24 cellular contexts compared by ENCODE assay signal in the genomic region with DNA sequence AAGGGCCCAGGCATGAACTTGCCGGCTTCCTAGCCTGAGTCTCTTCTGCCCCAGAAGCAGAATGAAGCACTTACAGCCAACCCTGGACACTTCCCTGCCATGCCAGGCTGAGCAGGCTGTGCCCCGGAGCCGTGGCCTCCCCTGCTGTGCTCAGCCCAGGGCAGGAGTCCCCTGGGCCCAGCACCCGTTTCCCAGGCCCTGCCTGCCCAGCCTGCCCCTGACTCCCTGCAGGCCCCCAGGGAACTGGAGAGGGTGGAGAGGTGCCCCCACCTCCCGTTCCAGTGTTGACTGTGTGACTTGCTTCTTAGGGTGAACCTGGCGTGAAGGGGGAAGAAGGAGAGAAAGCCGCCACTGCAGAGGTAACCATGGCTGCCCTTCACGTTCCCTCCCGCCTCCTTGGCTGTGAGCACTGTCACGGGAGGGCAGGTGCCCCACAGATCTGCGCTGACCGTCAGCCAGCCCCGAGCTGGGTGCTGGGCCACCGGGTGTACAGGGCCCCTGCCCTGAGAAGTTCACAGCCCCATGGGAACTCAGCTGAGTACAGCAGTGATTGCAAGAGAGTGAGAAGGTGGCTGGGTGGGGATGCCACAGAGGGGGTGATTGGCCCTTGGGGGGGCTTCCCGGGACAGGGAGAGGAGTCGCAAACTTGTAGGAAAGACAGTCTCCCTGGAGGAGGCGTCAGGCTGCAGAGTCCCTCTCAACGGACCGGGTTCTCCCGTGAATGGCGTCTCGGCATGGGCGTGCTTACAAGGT.
DNase-seq lines count a peak whose midpoint lies in the region; ATAC-seq, FAIRE-seq and TF ChIP-seq lines count a peak whose summit lies in the region.
"Had no signal": no experiment of that assay in that cellular context is flagged by ENCODE, and none has a peak within 500 bp of the region (broad histone marks: within the 10 kb centered on the region; RNA-seq: fewer than 3 reads in every experiment).

No MANE protein-coding gene starts in this region.

- H3K27ac ChIP-seq in right lobe of liver (no peak overlapping the region), HepG2 (ENCODE audit: extremely low read length, insufficient read depth, low read length) (no peak overlapping the region), Panc1 (ENCODE audit: low read length) (no peak overlapping the region)
- H3K27ac ChIP-seq: adrenal gland, ovary, right atrium auricular region had no signal

- intact Hi-C loops in right lobe of liver (cut with DNase I), result loop anchor here in 1 of 2 donors (10.0 kb wide), 1 partner anchor 112 kb away; no protein-coding TSS in a partner anchor
- intact Hi-C loops in HepG2 (cut with micrococcal nuclease; ENCODE audit: unreplicated experiment), result no loop called here
- intact Hi-C loops in Panc1 (cut with micrococcal nuclease; ENCODE audit: unreplicated experiment), result no loop called here
- intact Hi-C loops in activated CD4-positive, alpha-beta T cell treated with anti-CD3 and anti-CD28 coated beads, Interleukin-2, amount 10 ng/mL, durations not matched to agents 24 days and 14 days (cut with micrococcal nuclease), result no loop called here

- TF ChIP-seq EP300 in HepG2 (IDR thresholded peaks at IDR 0.05; ENCODE audit: low read depth in 2 of 2, low read length in 2 of 2) (no peak), HepG2 (CRISPR knock-in tag; IDR thresholded peaks at IDR 0.05; ENCODE audit: borderline replicate concordance) (no peak)

- H3K27ac Mint-ChIP-seq in nephron progenitor cell (peak overlapping the region; percentile 85), osteocyte (ENCODE audit: unreplicated experiment) (no peak overlapping the region)
- H3K27ac Mint-ChIP-seq in activated CD4-positive, alpha-beta T cell treated with anti-CD3 and anti-CD28 coated beads, Interleukin-2, amount 10 ng/mL, durations not matched to agents 24 days and 14 days, result no peak overlapping the region
- no peak overlapping the region for H3K27ac Mint-ChIP-seq in activated naive CD8-positive, alpha-beta T cell treated with anti-CD3 and anti-CD28 coated beads for 36 hours
- H3K27ac Mint-ChIP-seq: activated CD4-positive, alpha-beta T cell treated with anti-CD3 and anti-CD28 coated beads for 36 hours; CD4-positive, alpha-beta memory T cell; memory B cell; T-cell had no signal

- H4K20me1 ChIP-seq in HepG2 (ENCODE audit: insufficient read depth, low read length), result no peaks in the 10 kb centered on the region

- H3K9me3 ChIP-seq in right lobe of liver (no peaks in the 10 kb centered on the region), HepG2 (ENCODE audit: low read length) (no peaks in the 10 kb centered on the region), Panc1 (ENCODE audit: control insufficient read depth, insufficient read depth, low read depth, low read length) (no peaks in the 10 kb centered on the region)
- H3K9me3 ChIP-seq: adrenal gland, ovary, right atrium auricular region had no signal

- TF ChIP-seq POLR2A in right lobe of liver (IDR thresholded peaks at IDR 0.05) (no peak), HepG2 (IDR thresholded peaks at IDR 0.05; ENCODE audit: insufficient read depth in 1 of 2, low read depth in 2 of 2, low read length in 2 of 2) (no peak)

- H3K4me1 Mint-ChIP-seq in nephron progenitor cell (no peaks in the 10 kb centered on the region), osteocyte (ENCODE audit: unreplicated experiment) (peaks cover 2% of the 10 kb centered on the region)
- H3K4me1 Mint-ChIP-seq in activated CD4-positive, alpha-beta T cell treated with anti-CD3 and anti-CD28 coated beads, Interleukin-2, amount 10 ng/mL, durations not matched to agents 24 days and 14 days, result no peaks in the 10 kb centered on the region
- H3K4me1 Mint-ChIP-seq in activated naive CD8-positive, alpha-beta T cell treated with anti-CD3 and anti-CD28 coated beads for 36 hours, result no peaks in the 10 kb centered on the region
- H3K4me1 Mint-ChIP-seq: activated CD4-positive, alpha-beta T cell treated with anti-CD3 and anti-CD28 coated beads for 36 hours; T-cell had no signal

- H3K4me2 ChIP-seq in HepG2 (ENCODE audit: low read depth, low read length), result no peak overlapping the region

- H3K36me3 Mint-ChIP-seq in nephron progenitor cell (ENCODE audit: low read depth) (peaks cover 44% of the 10 kb centered on the region), osteocyte (ENCODE audit: unreplicated experiment) (peaks cover 4% of the 10 kb centered on the region)
- no peaks in the 10 kb centered on the region for H3K36me3 Mint-ChIP-seq in activated CD4-positive, alpha-beta T cell treated with anti-CD3 and anti-CD28 coated beads, Interleukin-2, amount 10 ng/mL, durations not matched to agents 24 days and 14 days (ENCODE audit: low read depth)
- H3K36me3 Mint-ChIP-seq in activated naive CD8-positive, alpha-beta T cell treated with anti-CD3 and anti-CD28 coated beads for 36 hours, result no peaks in the 10 kb centered on the region
- H3K36me3 Mint-ChIP-seq: CD4-positive, alpha-beta memory T cell; naive B cell; T-cell had no signal

- H3K4me1 ChIP-seq in right lobe of liver (no peaks in the 10 kb centered on the region), HepG2 (ENCODE audit: insufficient read depth, low read length) (0 out of 2 replicates have a peak, but pooled peaks cover 5% of the 10 kb centered on the region), Panc1 (ENCODE audit: control insufficient read depth, insufficient read depth, low read length) (no peaks in the 10 kb centered on the region)
- H3K4me1 ChIP-seq: adrenal gland, right atrium auricular region had no signal

- no peak for FAIRE-seq in HepG2 (lab: Jason Lieb, UNC)
- FAIRE-seq: TTC549 had no signal

- BruUV-seq in HepG2 (replicated peaks; lab: Mats Ljungman, UMichigan) (no TSS peak), Panc1 (replicated peaks; lab: Mats Ljungman, UMichigan) (no TSS peak)

- CTCF ChIA-PET in HepG2 (lab: Yijun Ruan, JAX; ENCODE audit: low intra/inter-chr PET ratio, low total read pairs) (no interaction called here), Panc1 (lab: Charles Lee) (no interaction called here)

- no peaks in the 10 kb centered on the region for H3K79me2 ChIP-seq in HepG2 (ENCODE audit: insufficient read depth, low read length)

- TF ChIP-seq RAD21 in HepG2 (CRISPR knock-in tag; IDR thresholded peaks at IDR 0.05), result no peak

- POLR2A ChIA-PET in HepG2 (lab: Yijun Ruan, JAX) (no interaction called here), Panc1 (lab: Charles Lee) (no interaction called here)

- H3K27me3 Mint-ChIP-seq in nephron progenitor cell (ENCODE audit: low read depth, poor library complexity) (peaks cover 8% of the 10 kb centered on the region), osteocyte (ENCODE audit: unreplicated experiment) (no peaks in the 10 kb centered on the region)
- H3K27me3 Mint-ChIP-seq in activated CD4-positive, alpha-beta T cell treated with anti-CD3 and anti-CD28 coated beads, Interleukin-2, amount 10 ng/mL, durations not matched to agents 24 days and 14 days, result no peaks in the 10 kb centered on the region
- H3K27me3 Mint-ChIP-seq in activated naive CD8-positive, alpha-beta T cell treated with anti-CD3 and anti-CD28 coated beads for 36 hours, result peaks cover 4% of the 10 kb centered on the region

- no peak overlapping the region for H3K4me3 ChIP-seq in right lobe of liver
- H3K4me3 ChIP-seq in HepG2 (replicated peaks in 1 of 3; ENCODE audit: insufficient read depth in 1 of 3, low read depth in 2 of 3, low read length in 3 of 3), result no peak overlapping the region
- H3K4me3 ChIP-seq in Panc1 (ENCODE audit: low read depth in 2 of 2, low read length in 2 of 2), result no peak overlapping the region
- H3K4me3 ChIP-seq: adrenal gland, ovary, right atrium auricular region had no signal

- H3K4me3 Mint-ChIP-seq in nephron progenitor cell (no peak overlapping the region), osteocyte (ENCODE audit: unreplicated experiment) (no peak overlapping the region)
- H3K4me3 Mint-ChIP-seq in activated CD4-positive, alpha-beta T cell treated with anti-CD3 and anti-CD28 coated beads, Interleukin-2, amount 10 ng/mL, durations not matched to agents 24 days and 14 days, result no peak overlapping the region
- no peak overlapping the region for H3K4me3 Mint-ChIP-seq in activated naive CD8-positive, alpha-beta T cell treated with anti-CD3 and anti-CD28 coated beads for 36 hours
- H3K4me3 Mint-ChIP-seq: activated CD4-positive, alpha-beta T cell treated with anti-CD3 and anti-CD28 coated beads for 36 hours; CD4-positive, alpha-beta memory T cell; memory B cell; T-cell had no signal

- ATAC-seq in right lobe of liver, result no peak
- ATAC-seq in HepG2, result no peak
- peak; percentile 56 for ATAC-seq in Panc1
- ATAC-seq: activated CD4-positive, alpha-beta T cell treated with anti-CD3 and anti-CD28 coated beads for 36 hours; T-cell had no signal

- in situ Hi-C loops in HepG2 (cut with HindIII; ENCODE audit: extremely low pct_ligation_motif_present, low pct_unique_long_range_greater_than_20kb), result no loop called here
- in situ Hi-C loops in Panc1 (cut with HindIII; ENCODE audit: low pct_unique_long_range_greater_than_20kb, low sequenced_read_pairs), result no loop called here

- H3K27me3 ChIP-seq in right lobe of liver (no peaks in the 10 kb centered on the region), HepG2 (ENCODE audit: control insufficient read depth in 1 of 2, insufficient read depth in 2 of 2, low read length in 2 of 2) (no peaks in the 10 kb centered on the region), Panc1 (ENCODE audit: control insufficient read depth, insufficient read depth, low read length) (no peaks in the 10 kb centered on the region)
- H3K27me3 ChIP-seq: adrenal gland, ovary, right atrium auricular region had no signal

- TF ChIP-seq CTCF in right lobe of liver (IDR thresholded peaks at IDR 0.05) (no peak), HepG2 (CRISPR knock-in tag; IDR thresholded peaks at IDR 0.05) (no peak), Panc1 (IDR thresholded peaks at IDR 0.05) (no peak), nephron progenitor cell (IDR thresholded peaks at IDR 0.05) (no peak), osteocyte (IDR thresholded peaks at IDR 0.05) (no peak)

- H3K9ac ChIP-seq in HepG2 (ENCODE audit: insufficient read depth, low read depth, low read length), result no peak overlapping the region

- no peaks in the 10 kb centered on the region for H3K9me3 Mint-ChIP-seq in nephron progenitor cell
- H3K9me3 Mint-ChIP-seq in activated CD4-positive, alpha-beta T cell treated with anti-CD3 and anti-CD28 coated beads, Interleukin-2, amount 10 ng/mL, durations not matched to agents 24 days and 14 days, result no peaks in the 10 kb centered on the region
- H3K9me3 Mint-ChIP-seq in osteocyte (ENCODE audit: unreplicated experiment), result no peaks in the 10 kb centered on the region
- H3K9me3 Mint-ChIP-seq in activated naive CD8-positive, alpha-beta T cell treated with anti-CD3 and anti-CD28 coated beads for 36 hours, result no peaks in the 10 kb centered on the region
- H3K9me3 Mint-ChIP-seq: T-cell had no signal

- DNase-seq in right lobe of liver (peak in 2 of 3 donors; percentile 34 to 42), HepG2 (ENCODE audit: low spot score) (no peak), Panc1 (ENCODE audit: low read depth, low spot score) (no peak), nephron progenitor cell (no peak), DMS 273 treated with DMSO at 0.1 percent for 48 hours (lab: John Stamatoyannopoulos, UW) (no peak), osteocyte (ENCODE audit: extremely low spot score, unreplicated experiment) (no peak)
- DNase-seq in activated CD4-positive, alpha-beta T cell treated with anti-CD3 and anti-CD28 coated beads, Interleukin-2, amount 10 ng/mL, durations not matched to agents 24 days and 14 days, result no peak
- no peak for DNase-seq in activated naive CD8-positive, alpha-beta T cell treated with anti-CD3 and anti-CD28 coated beads for 36 hours
- DNase-seq: activated CD4-positive, alpha-beta T cell treated with anti-CD3 and anti-CD28 coated beads for 36 hours; CD4-positive, alpha-beta memory T cell; cortex of kidney; DMS53; naive B cell; NCI-H1092; NCI-H1930; NCI-H2227 treated with DMSO at 0.1 percent for 48 hours; NCI-H82; SIG-M5 had no signal

- WGBS in right lobe of liver (ENCODE audit: insufficient coverage, low coverage, low lambda C conversion rate, missing lambda C conversion rate), result 93% methylated on average over 5 of the region's 23 CpGs
- WGBS in HepG2 (ENCODE audit: low lambda C conversion rate), result 80% methylated on average over 12 of the region's 23 CpGs

- no peaks in the 10 kb centered on the region for H3K36me3 ChIP-seq in right lobe of liver
- H3K36me3 ChIP-seq in HepG2 (replicated peaks in 1 of 2; ENCODE audit: control insufficient read depth in 1 of 2, insufficient read depth in 2 of 2, low read length in 2 of 2), result no peaks in the 10 kb centered on the region
- H3K36me3 ChIP-seq in Panc1 (ENCODE audit: control insufficient read depth, insufficient read depth, low read length), result no peaks in the 10 kb centered on the region
- H3K36me3 ChIP-seq: adrenal gland, ovary, right atrium auricular region had no signal

- H2AFZ ChIP-seq in HepG2 (ENCODE audit: low read length), result no peak overlapping the region

Comparison
In these comparisons a context has a peak if more than half of its experiments do, and no peak if none do; other contexts are left out.
1. DNase-seq: peak in right lobe of liver (2 of 3); none in HepG2 (single experiment), Panc1 (single experiment), nephron progenitor cell (single experiment), DMS 273 treated with DMSO at 0.1 percent for 48 hours (single experiment), activated CD4-positive, alpha-beta T cell treated with anti-CD3 and anti-CD28 coated beads, Interleukin-2, amount 10 ng/mL, durations not matched to agents 24 days and 14 days (single experiment), osteocyte (single experiment) and activated naive CD8-positive, alpha-beta T cell treated with anti-CD3 and anti-CD28 coated beads for 36 hours (single experiment).